Comparison of ENCODE assay signal across 20 cellular contexts in genomic region chr13:30094015-30094533, GRCh38.
"Had no signal": no experiment of that assay in that cellular context is flagged by ENCODE, and none has a peak within 500 bp of the region (broad histone marks: within the 10 kb centered on the region; RNA-seq: fewer than 3 reads in every experiment).

No MANE protein-coding gene starts in this region.

- H3K27me3 ChIP-seq: ovary, right lobe of liver, sigmoid colon, stomach, thyroid gland, tibial nerve, upper lobe of right lung, uterus had no signal

- DNase-seq: naive thymus-derived CD4-positive, alpha-beta T cell; occipital lobe; ovary; psoas muscle; right cardiac atrium; right lobe of liver; sigmoid colon; stimulated activated CD4-positive, alpha-beta T cell treated with anti-CD3 and anti-CD28 coated beads, Interleukin-15, amount 100 ng/mL, for 24 hours; stimulated activated CD4-positive, alpha-beta T cell treated with anti-CD3 and anti-CD28 coated beads, Interleukin-2, amount 100 ng/mL, for 24 hours; stimulated activated CD4-positive, alpha-beta T cell treated with anti-CD3 and anti-CD28 coated beads, Interleukin-2, amount 100 ng/mL, for 48 hours; stimulated activated CD4-positive, alpha-beta T cell treated with anti-CD3 and anti-CD28 coated beads, Interleukin-4, amount 100 ng/mL, for 24 hours; stimulated activated naive B cell treated with anti-CD40 and anti-IgM and Interleukin-4, amounts not matched to agents 10 μg/mL and 1 μg/mL and 100 μg/mL, for 72 hours; stimulated activated naive CD4-positive, alpha-beta T cell treated with Interleukin-2 at 50 U/mL for 16 hours; stomach; thyroid gland; upper lobe of right lung; uterus had no signal

- H3K4me1 ChIP-seq: parathyroid adenoma, psoas muscle, right lobe of liver, sigmoid colon, stomach, tibial nerve, upper lobe of right lung, uterus had no signal

- H3K4me3 ChIP-seq: ovary, psoas muscle, right lobe of liver, sigmoid colon, stomach, thoracic aorta, thyroid gland, tibial nerve, upper lobe of right lung, uterus had no signal

- H3K79me2 ChIP-seq: parathyroid adenoma had no signal

- H3K27ac ChIP-seq: ovary, parathyroid adenoma, psoas muscle, right lobe of liver, sigmoid colon, stomach, thoracic aorta, thyroid gland, tibial nerve, upper lobe of right lung, uterus had no signal

- H3K9ac ChIP-seq: parathyroid adenoma had no signal

- H2AFZ ChIP-seq: parathyroid adenoma had no signal

- H3K9me3 ChIP-seq: ovary, psoas muscle, right lobe of liver, sigmoid colon, stomach, thoracic aorta, thyroid gland, tibial nerve, upper lobe of right lung, uterus had no signal

- H3K36me3 ChIP-seq: ovary, right lobe of liver, sigmoid colon, stomach, thoracic aorta, thyroid gland, tibial nerve, upper lobe of right lung, uterus had no signal
